In the genomic region with DNA sequence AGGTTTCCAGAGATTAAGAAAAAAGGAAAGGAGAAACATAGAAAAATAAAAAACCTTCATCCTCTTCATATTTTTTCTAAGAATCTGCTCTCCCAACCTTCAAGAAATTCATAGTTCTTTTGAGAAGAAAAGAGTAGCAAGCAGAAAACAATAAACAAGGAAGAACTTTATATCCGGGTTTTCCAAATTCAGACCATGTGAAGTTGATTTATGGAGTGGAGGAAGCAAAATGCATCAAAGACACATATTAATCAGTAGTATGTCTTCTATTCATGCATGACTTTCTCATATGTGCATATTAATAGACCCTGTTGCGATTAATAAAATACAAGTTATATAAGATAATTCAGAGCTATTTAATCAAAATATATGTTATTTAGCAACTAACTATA, we compare ENCODE assay signal across 21 cellular contexts. TPM values are rescaled to one million over a fixed set of nuclear protein-coding genes. Genes with fewer than 3 reads are reported as not detected.
A peak's percentile ranks its signal among the peaks of the same experiment; 100 is the strongest.
DNase-seq lines count a peak whose midpoint lies in the region; ATAC-seq and TF ChIP-seq lines count a peak whose summit lies in the region.
"Had no signal": no experiment of that assay in that cellular context is flagged by ENCODE, and none has a peak within 500 bp of the region (broad histone marks: within the 10 kb centered on the region; RNA-seq: fewer than 3 reads in every experiment).

No MANE protein-coding gene starts in this region.

- no peak overlapping the region for H3K4me2 ChIP-seq in KMS-11

- H3K4me3 ChIP-seq in KMS-11 (IDR thresholded peaks at IDR 0.05; ENCODE audit: insufficient read depth, low read depth, low read length): no peak overlapping the region
- H3K4me3 ChIP-seq: esophagus squamous epithelium, testis had no signal

- no peak for DNase-seq in activated naive CD8-positive, alpha-beta T cell treated with anti-CD3 and anti-CD28 coated beads for 36 hours
- no peak for DNase-seq in activated naive CD8-positive, alpha-beta T cell treated with anti-CD3 and anti-CD28 coated beads, Interleukin-2, amount 50 U/mL, for 24 hours
- DNase-seq in central memory CD8-positive, alpha-beta T cell (ENCODE audit: low spot score in 2 of 2): no peak
- no peak for DNase-seq in type B pancreatic cell (ENCODE audit: extremely low spot score, unreplicated experiment)
- DNase-seq in left colon: no peak
- DNase-seq in NCI-H510A treated with DMSO at 0.1 percent for 48 hours (lab: John Stamatoyannopoulos, UW): no peak
- no peak for DNase-seq in stimulated activated CD4-positive, alpha-beta T cell treated with anti-CD3 and anti-CD28 coated beads, Interleukin-2, amount 100 ng/mL, for 24 hours
- DNase-seq: activated effector memory CD4-positive, alpha-beta T cell treated with anti-CD3 and anti-CD28 coated beads, Interleukin-2, amount 50 U/mL, for 16 hours; anterior cingulate cortex; COR-L47; esophagus squamous epithelium; GOT3; left cardiac atrium; midbrain; NCI-H1436; NCI-H748 treated with DMSO at 0.1 percent for 48 hours; SHP77 treated with DMSO at 0.1 percent for 48 hours; testis; WERI-Rb-1 had no signal

- H3K36me3 ChIP-seq in KMS-11 (ENCODE audit: insufficient read depth): no peaks in the 10 kb centered on the region
- H3K36me3 ChIP-seq: esophagus squamous epithelium, WERI-Rb-1 had no signal

- H3K9me3 Mint-ChIP-seq in activated naive CD8-positive, alpha-beta T cell treated with anti-CD3 and anti-CD28 coated beads for 36 hours: no peaks in the 10 kb centered on the region
- no peaks in the 10 kb centered on the region for H3K9me3 Mint-ChIP-seq in activated naive CD8-positive, alpha-beta T cell treated with anti-CD3 and anti-CD28 coated beads, Interleukin-2, amount 50 U/mL, for 24 hours
- no peaks in the 10 kb centered on the region for H3K9me3 Mint-ChIP-seq in central memory CD8-positive, alpha-beta T cell
- H3K9me3 Mint-ChIP-seq in type B pancreatic cell: no peaks in the 10 kb centered on the region
- H3K9me3 Mint-ChIP-seq: neural crest cell had no signal

- intact Hi-C loops in left colon (cut with DNase I, micrococcal nuclease): no loop called here

- no peak overlapping the region for H3K9ac ChIP-seq in KMS-11

- ATAC-seq in activated naive CD8-positive, alpha-beta T cell treated with anti-CD3 and anti-CD28 coated beads, Interleukin-2, amount 50 U/mL, for 24 hours: no peak
- no peak for ATAC-seq in central memory CD8-positive, alpha-beta T cell (replicated peaks; ENCODE audit: extremely low read depth, poor library complexity, severe bottlenecking)
- ATAC-seq in left colon: no peak

- H3K4me1 Mint-ChIP-seq in activated naive CD8-positive, alpha-beta T cell treated with anti-CD3 and anti-CD28 coated beads for 36 hours: peaks cover 44% of the 10 kb centered on the region
- peaks cover 61% of the 10 kb centered on the region for H3K4me1 Mint-ChIP-seq in activated naive CD8-positive, alpha-beta T cell treated with anti-CD3 and anti-CD28 coated beads, Interleukin-2, amount 50 U/mL, for 24 hours
- H3K4me1 Mint-ChIP-seq in central memory CD8-positive, alpha-beta T cell: peaks cover 44% of the 10 kb centered on the region
- peaks cover 5% of the 10 kb centered on the region for H3K4me1 Mint-ChIP-seq in type B pancreatic cell (ENCODE audit: unreplicated experiment)

- TF ChIP-seq CTCF in KMS-11 (conservative IDR thresholded peaks at IDR 0.05; ENCODE audit: low read depth, low read length): no peak
- TF ChIP-seq CTCF in type B pancreatic cell (conservative IDR thresholded peaks at IDR 0.05): no peak

- H3K27me3 Mint-ChIP-seq in activated naive CD8-positive, alpha-beta T cell treated with anti-CD3 and anti-CD28 coated beads for 36 hours: no peaks in the 10 kb centered on the region
- H3K27me3 Mint-ChIP-seq in activated naive CD8-positive, alpha-beta T cell treated with anti-CD3 and anti-CD28 coated beads, Interleukin-2, amount 50 U/mL, for 24 hours: no peaks in the 10 kb centered on the region
- H3K27me3 Mint-ChIP-seq in central memory CD8-positive, alpha-beta T cell: no peaks in the 10 kb centered on the region
- no peaks in the 10 kb centered on the region for H3K27me3 Mint-ChIP-seq in type B pancreatic cell

- peak overlapping the region; percentile 63; the same call in 1 of the 2 replicates for H3K27ac ChIP-seq in KMS-11
- H3K27ac ChIP-seq: WERI-Rb-1 had no signal

- no peaks in the 10 kb centered on the region for H4K20me1 ChIP-seq in KMS-11 (ENCODE audit: insufficient read depth)

- H3K36me3 Mint-ChIP-seq in activated naive CD8-positive, alpha-beta T cell treated with anti-CD3 and anti-CD28 coated beads for 36 hours: peaks cover 2% of the 10 kb centered on the region
- no peaks in the 10 kb centered on the region for H3K36me3 Mint-ChIP-seq in activated naive CD8-positive, alpha-beta T cell treated with anti-CD3 and anti-CD28 coated beads, Interleukin-2, amount 50 U/mL, for 24 hours (ENCODE audit: low read depth)
- no peaks in the 10 kb centered on the region for H3K36me3 Mint-ChIP-seq in central memory CD8-positive, alpha-beta T cell (ENCODE audit: insufficient read depth)
- no peaks in the 10 kb centered on the region for H3K36me3 Mint-ChIP-seq in type B pancreatic cell

- H3K4me3 Mint-ChIP-seq in activated naive CD8-positive, alpha-beta T cell treated with anti-CD3 and anti-CD28 coated beads for 36 hours: no peak overlapping the region
- H3K4me3 Mint-ChIP-seq in activated naive CD8-positive, alpha-beta T cell treated with anti-CD3 and anti-CD28 coated beads, Interleukin-2, amount 50 U/mL, for 24 hours: no peak overlapping the region
- peak overlapping the region; percentile 50 for H3K4me3 Mint-ChIP-seq in central memory CD8-positive, alpha-beta T cell
- no peak overlapping the region for H3K4me3 Mint-ChIP-seq in type B pancreatic cell
- H3K4me3 Mint-ChIP-seq: neural crest cell had no signal

- no peak overlapping the region for H2AFZ ChIP-seq in KMS-11 (ENCODE audit: low read depth)

- peak overlapping the region; percentile 13 for H3K27ac Mint-ChIP-seq in activated naive CD8-positive, alpha-beta T cell treated with anti-CD3 and anti-CD28 coated beads for 36 hours
- H3K27ac Mint-ChIP-seq in activated naive CD8-positive, alpha-beta T cell treated with anti-CD3 and anti-CD28 coated beads, Interleukin-2, amount 50 U/mL, for 24 hours: no peak overlapping the region
- peak overlapping the region; percentile 86 for H3K27ac Mint-ChIP-seq in central memory CD8-positive, alpha-beta T cell (ENCODE audit: low read depth)
- H3K27ac Mint-ChIP-seq in type B pancreatic cell: peak overlapping the region; percentile 54

- H3K4me1 ChIP-seq in KMS-11 (ENCODE audit: low read depth, poor library complexity, severe bottlenecking): peaks cover 65% of the 10 kb centered on the region

- H3K27me3 ChIP-seq in KMS-11 (ENCODE audit: insufficient read depth, low read depth): no peaks in the 10 kb centered on the region
- H3K27me3 ChIP-seq: esophagus squamous epithelium, testis had no signal

- H3K79me2 ChIP-seq in KMS-11 (ENCODE audit: insufficient read depth, low read depth): no peaks in the 10 kb centered on the region

RNA-seq across cellular contexts. Expression of a gene that starts 20.5 kb away (rescaled TPM):
- total RNA-seq in activated naive CD8-positive, alpha-beta T cell treated with anti-CD3 and anti-CD28 coated beads for 36 hours: 10 to 100 TPM; 77.6 to 80.9 TPM
- total RNA-seq in type B pancreatic cell (ENCODE audit: low replicate concordance) (155 and 215 TPM in 2 replicates), left colon (100 to 1,000 TPM in 1 of 2 donors, 10 to 100 TPM in 1; 65.4 to 133 TPM)
